Comparison of ENCODE assay signal across 1 cellular context in genomic region chr2:46963961-46964673, GRCh38.
TF ChIP-seq lines count a peak whose summit lies in the region.

No MANE protein-coding gene starts in this region.

TF ChIP-seq in HepG2, 621 proteins besides CTCF, POLR2A, EP300 and RAD21 (continued from another document and continues in another):
- TF ChIP-seq, protein P1, sequence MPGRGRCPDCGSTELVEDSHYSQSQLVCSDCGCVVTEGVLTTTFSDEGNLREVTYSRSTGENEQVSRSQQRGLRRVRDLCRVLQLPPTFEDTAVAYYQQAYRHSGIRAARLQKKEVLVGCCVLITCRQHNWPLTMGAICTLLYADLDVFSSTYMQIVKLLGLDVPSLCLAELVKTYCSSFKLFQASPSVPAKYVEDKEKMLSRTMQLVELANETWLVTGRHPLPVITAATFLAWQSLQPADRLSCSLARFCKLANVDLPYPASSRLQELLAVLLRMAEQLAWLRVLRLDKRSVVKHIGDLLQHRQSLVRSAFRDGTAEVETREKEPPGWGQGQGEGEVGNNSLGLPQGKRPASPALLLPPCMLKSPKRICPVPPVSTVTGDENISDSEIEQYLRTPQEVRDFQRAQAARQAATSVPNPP (CRISPR knock-in tag; IDR thresholded peaks at IDR 0.05), result no peak
- TF ChIP-seq ZFYVE20 (CRISPR knock-in tag; IDR thresholded peaks at IDR 0.05; ENCODE audit: borderline replicate concordance, low read depth), result no peak
- TF ChIP-seq, protein P2, sequence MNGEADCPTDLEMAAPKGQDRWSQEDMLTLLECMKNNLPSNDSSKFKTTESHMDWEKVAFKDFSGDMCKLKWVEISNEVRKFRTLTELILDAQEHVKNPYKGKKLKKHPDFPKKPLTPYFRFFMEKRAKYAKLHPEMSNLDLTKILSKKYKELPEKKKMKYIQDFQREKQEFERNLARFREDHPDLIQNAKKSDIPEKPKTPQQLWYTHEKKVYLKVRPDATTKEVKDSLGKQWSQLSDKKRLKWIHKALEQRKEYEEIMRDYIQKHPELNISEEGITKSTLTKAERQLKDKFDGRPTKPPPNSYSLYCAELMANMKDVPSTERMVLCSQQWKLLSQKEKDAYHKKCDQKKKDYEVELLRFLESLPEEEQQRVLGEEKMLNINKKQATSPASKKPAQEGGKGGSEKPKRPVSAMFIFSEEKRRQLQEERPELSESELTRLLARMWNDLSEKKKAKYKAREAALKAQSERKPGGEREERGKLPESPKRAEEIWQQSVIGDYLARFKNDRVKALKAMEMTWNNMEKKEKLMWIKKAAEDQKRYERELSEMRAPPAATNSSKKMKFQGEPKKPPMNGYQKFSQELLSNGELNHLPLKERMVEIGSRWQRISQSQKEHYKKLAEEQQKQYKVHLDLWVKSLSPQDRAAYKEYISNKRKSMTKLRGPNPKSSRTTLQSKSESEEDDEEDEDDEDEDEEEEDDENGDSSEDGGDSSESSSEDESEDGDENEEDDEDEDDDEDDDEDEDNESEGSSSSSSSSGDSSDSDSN (CRISPR knock-in tag; IDR thresholded peaks at IDR 0.05), result no peak
- TF ChIP-seq TOE1 (CRISPR knock-in tag; IDR thresholded peaks at IDR 0.05), result no peak
- TF ChIP-seq ARID3A (IDR thresholded peaks at IDR 0.05; ENCODE audit: low read depth, low read length), result no peak
- TF ChIP-seq, protein P3, sequence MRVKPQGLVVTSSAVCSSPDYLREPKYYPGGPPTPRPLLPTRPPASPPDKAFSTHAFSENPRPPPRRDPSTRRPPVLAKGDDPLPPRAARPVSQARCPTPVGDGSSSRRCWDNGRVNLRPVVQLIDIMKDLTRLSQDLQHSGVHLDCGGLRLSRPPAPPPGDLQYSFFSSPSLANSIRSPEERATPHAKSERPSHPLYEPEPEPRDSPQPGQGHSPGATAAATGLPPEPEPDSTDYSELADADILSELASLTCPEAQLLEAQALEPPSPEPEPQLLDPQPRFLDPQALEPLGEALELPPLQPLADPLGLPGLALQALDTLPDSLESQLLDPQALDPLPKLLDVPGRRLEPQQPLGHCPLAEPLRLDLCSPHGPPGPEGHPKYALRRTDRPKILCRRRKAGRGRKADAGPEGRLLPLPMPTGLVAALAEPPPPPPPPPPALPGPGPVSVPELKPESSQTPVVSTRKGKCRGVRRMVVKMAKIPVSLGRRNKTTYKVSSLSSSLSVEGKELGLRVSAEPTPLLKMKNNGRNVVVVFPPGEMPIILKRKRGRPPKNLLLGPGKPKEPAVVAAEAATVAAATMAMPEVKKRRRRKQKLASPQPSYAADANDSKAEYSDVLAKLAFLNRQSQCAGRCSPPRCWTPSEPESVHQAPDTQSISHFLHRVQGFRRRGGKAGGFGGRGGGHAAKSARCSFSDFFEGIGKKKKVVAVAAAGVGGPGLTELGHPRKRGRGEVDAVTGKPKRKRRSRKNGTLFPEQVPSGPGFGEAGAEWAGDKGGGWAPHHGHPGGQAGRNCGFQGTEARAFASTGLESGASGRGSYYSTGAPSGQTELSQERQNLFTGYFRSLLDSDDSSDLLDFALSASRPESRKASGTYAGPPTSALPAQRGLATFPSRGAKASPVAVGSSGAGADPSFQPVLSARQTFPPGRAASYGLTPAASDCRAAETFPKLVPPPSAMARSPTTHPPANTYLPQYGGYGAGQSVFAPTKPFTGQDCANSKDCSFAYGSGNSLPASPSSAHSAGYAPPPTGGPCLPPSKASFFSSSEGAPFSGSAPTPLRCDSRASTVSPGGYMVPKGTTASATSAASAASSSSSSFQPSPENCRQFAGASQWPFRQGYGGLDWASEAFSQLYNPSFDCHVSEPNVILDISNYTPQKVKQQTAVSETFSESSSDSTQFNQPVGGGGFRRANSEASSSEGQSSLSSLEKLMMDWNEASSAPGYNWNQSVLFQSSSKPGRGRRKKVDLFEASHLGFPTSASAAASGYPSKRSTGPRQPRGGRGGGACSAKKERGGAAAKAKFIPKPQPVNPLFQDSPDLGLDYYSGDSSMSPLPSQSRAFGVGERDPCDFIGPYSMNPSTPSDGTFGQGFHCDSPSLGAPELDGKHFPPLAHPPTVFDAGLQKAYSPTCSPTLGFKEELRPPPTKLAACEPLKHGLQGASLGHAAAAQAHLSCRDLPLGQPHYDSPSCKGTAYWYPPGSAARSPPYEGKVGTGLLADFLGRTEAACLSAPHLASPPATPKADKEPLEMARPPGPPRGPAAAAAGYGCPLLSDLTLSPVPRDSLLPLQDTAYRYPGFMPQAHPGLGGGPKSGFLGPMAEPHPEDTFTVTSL (CRISPR knock-in tag; IDR thresholded peaks at IDR 0.05; ENCODE audit: borderline replicate concordance), result 0 out of 2 replicates have a peak, but pooled peaks have one; percentile 32
- TF ChIP-seq RARA (CRISPR knock-in tag; IDR thresholded peaks at IDR 0.05), result peak; percentile 41; the same call in 1 of the 2 replicates
- TF ChIP-seq SNRNP70 (IDR thresholded peaks at IDR 0.05; ENCODE audit: low read depth, low read length), result no peak
- TF ChIP-seq, protein P4, sequence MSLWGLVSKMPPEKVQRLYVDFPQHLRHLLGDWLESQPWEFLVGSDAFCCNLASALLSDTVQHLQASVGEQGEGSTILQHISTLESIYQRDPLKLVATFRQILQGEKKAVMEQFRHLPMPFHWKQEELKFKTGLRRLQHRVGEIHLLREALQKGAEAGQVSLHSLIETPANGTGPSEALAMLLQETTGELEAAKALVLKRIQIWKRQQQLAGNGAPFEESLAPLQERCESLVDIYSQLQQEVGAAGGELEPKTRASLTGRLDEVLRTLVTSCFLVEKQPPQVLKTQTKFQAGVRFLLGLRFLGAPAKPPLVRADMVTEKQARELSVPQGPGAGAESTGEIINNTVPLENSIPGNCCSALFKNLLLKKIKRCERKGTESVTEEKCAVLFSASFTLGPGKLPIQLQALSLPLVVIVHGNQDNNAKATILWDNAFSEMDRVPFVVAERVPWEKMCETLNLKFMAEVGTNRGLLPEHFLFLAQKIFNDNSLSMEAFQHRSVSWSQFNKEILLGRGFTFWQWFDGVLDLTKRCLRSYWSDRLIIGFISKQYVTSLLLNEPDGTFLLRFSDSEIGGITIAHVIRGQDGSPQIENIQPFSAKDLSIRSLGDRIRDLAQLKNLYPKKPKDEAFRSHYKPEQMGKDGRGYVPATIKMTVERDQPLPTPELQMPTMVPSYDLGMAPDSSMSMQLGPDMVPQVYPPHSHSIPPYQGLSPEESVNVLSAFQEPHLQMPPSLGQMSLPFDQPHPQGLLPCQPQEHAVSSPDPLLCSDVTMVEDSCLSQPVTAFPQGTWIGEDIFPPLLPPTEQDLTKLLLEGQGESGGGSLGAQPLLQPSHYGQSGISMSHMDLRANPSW (CRISPR knock-in tag; IDR thresholded peaks at IDR 0.05; ENCODE audit: borderline replicate concordance), result 0 out of 2 replicates have a peak, but pooled peaks have one; percentile 15
- no peak for TF ChIP-seq TBX2 (CRISPR knock-in tag; IDR thresholded peaks at IDR 0.05; ENCODE audit: borderline replicate concordance)
- TF ChIP-seq ZNF556 (CRISPR knock-in tag; IDR thresholded peaks at IDR 0.05; ENCODE audit: borderline replicate concordance), result no peak
- TF ChIP-seq, protein P5, sequence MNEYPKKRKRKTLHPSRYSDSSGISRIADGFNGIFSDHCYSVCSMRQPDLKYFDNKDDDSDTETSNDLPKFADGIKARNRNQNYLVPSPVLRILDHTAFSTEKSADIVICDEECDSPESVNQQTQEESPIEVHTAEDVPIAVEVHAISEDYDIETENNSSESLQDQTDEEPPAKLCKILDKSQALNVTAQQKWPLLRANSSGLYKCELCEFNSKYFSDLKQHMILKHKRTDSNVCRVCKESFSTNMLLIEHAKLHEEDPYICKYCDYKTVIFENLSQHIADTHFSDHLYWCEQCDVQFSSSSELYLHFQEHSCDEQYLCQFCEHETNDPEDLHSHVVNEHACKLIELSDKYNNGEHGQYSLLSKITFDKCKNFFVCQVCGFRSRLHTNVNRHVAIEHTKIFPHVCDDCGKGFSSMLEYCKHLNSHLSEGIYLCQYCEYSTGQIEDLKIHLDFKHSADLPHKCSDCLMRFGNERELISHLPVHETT (CRISPR knock-in tag; conservative IDR thresholded peaks at IDR 0.05), result no peak
- TF ChIP-seq, protein P6, sequence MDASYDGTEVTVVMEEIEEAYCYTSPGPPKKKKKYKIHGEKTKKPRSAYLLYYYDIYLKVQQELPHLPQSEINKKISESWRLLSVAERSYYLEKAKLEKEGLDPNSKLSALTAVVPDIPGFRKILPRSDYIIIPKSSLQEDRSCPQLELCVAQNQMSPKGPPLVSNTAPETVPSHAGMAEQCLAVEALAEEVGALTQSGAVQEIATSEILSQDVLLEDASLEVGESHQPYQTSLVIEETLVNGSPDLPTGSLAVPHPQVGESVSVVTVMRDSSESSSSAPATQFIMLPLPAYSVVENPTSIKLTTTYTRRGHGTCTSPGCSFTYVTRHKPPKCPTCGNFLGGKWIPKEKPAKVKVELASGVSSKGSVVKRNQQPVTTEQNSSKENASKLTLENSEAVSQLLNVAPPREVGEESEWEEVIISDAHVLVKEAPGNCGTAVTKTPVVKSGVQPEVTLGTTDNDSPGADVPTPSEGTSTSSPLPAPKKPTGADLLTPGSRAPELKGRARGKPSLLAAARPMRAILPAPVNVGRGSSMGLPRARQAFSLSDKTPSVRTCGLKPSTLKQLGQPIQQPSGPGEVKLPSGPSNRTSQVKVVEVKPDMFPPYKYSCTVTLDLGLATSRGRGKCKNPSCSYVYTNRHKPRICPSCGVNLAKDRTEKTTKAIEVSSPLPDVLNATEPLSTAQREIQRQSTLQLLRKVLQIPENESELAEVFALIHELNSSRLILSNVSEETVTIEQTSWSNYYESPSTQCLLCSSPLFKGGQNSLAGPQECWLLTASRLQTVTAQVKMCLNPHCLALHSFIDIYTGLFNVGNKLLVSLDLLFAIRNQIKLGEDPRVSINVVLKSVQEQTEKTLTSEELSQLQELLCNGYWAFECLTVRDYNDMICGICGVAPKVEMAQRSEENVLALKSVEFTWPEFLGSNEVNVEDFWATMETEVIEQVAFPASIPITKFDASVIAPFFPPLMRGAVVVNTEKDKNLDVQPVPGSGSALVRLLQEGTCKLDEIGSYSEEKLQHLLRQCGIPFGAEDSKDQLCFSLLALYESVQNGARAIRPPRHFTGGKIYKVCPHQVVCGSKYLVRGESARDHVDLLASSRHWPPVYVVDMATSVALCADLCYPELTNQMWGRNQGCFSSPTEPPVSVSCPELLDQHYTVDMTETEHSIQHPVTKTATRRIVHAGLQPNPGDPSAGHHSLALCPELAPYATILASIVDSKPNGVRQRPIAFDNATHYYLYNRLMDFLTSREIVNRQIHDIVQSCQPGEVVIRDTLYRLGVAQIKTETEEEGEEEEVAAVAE (CRISPR knock-in tag; IDR thresholded peaks at IDR 0.05; ENCODE audit: borderline replicate concordance), result no peak
- TF ChIP-seq ZNF33A (CRISPR knock-in tag; IDR thresholded peaks at IDR 0.05; ENCODE audit: borderline replicate concordance), result no peak
- TF ChIP-seq BCL6 (CRISPR knock-in tag; IDR thresholded peaks at IDR 0.05), result no peak
- no peak for TF ChIP-seq PHB2 (IDR thresholded peaks at IDR 0.05; ENCODE audit: partially characterized antibody)
- no peak for TF ChIP-seq ZBTB40 (IDR thresholded peaks at IDR 0.05)
- no peak for TF ChIP-seq ZBTB40 (CRISPR knock-in tag; IDR thresholded peaks at IDR 0.05)
